Comparison of ENCODE assay signal across 11 cellular contexts in genomic region chr9:94178927-94179326, GRCh38.
DNase-seq lines count a peak whose midpoint lies in the region; ATAC-seq, FAIRE-seq and TF ChIP-seq lines count a peak whose summit lies in the region.
"Had no signal": no experiment of that assay in that cellular context is flagged by ENCODE, and none has a peak within 500 bp of the region (broad histone marks: within the 10 kb centered on the region; RNA-seq: fewer than 3 reads in every experiment).

No MANE protein-coding gene starts in this region.

- DNase-seq in GM12891 (ENCODE audit: insufficient read length, low spot score) (no peak), thyroid gland (no peak), mucosa of gallbladder (ENCODE audit: low spot score) (no peak), sciatic nerve (ENCODE audit: low spot score) (no peak), left colon (no peak)
- no peak for DNase-seq in activated T-helper 1 cell treated with anti-CD3 and anti-CD28 coated beads, Interleukin-12 subunit alpha, Interleukin-12 subunit beta, Interleukin-2, Interleukin-4 antibody, amounts not matched to agents 30 ng/mL and 10 ng/mL and 1 ng/mL, durations not matched to agents 14 hours and 24 hours and 36 hours (ENCODE audit: low spot score)
- DNase-seq: aorta; COR-L47; NK-92 treated with Interleukin-12 subunit alpha and Interleukin-12 subunit beta, amount 100 ng/mL, for 24 hours had no signal

- peaks cover 62% of the 10 kb centered on the region for H3K4me1 Mint-ChIP-seq in activated T-helper 1 cell treated with anti-CD3 and anti-CD28 coated beads, Interleukin-12 subunit alpha, Interleukin-12 subunit beta, Interleukin-2, Interleukin-4 antibody, amounts not matched to agents 30 ng/mL and 10 ng/mL and 1 ng/mL, durations not matched to agents 14 hours and 24 hours and 36 hours (ENCODE audit: low read depth)

- H3K4me3 ChIP-seq in thyroid gland (replicated peaks in 1 of 3), result no peak overlapping the region

- no peak overlapping the region for H3K27ac ChIP-seq in thyroid gland

- no peaks in the 10 kb centered on the region for H3K27me3 Mint-ChIP-seq in activated T-helper 1 cell treated with anti-CD3 and anti-CD28 coated beads, Interleukin-12 subunit alpha, Interleukin-12 subunit beta, Interleukin-2, Interleukin-4 antibody, amounts not matched to agents 30 ng/mL and 10 ng/mL and 1 ng/mL, durations not matched to agents 14 hours and 24 hours and 36 hours (ENCODE audit: insufficient read depth)

- H3K36me3 Mint-ChIP-seq in activated T-helper 1 cell treated with anti-CD3 and anti-CD28 coated beads, Interleukin-12 subunit alpha, Interleukin-12 subunit beta, Interleukin-2, Interleukin-4 antibody, amounts not matched to agents 30 ng/mL and 10 ng/mL and 1 ng/mL, durations not matched to agents 14 hours and 24 hours and 36 hours (ENCODE audit: low read depth), result peaks cover 33% of the 10 kb centered on the region

- WGBS in thyroid gland, 2 donors, result 88 to 92% methylated on average over 2 of the region's 2 CpGs

- H3K27ac Mint-ChIP-seq in activated T-helper 1 cell treated with anti-CD3 and anti-CD28 coated beads, Interleukin-12 subunit alpha, Interleukin-12 subunit beta, Interleukin-2, Interleukin-4 antibody, amounts not matched to agents 30 ng/mL and 10 ng/mL and 1 ng/mL, durations not matched to agents 14 hours and 24 hours and 36 hours, result peak overlapping the region; percentile 59

- TF ChIP-seq POLR2A in GM12891 (IDR thresholded peaks at IDR 0.05; ENCODE audit: low read depth, low read length) (no peak), thyroid gland (IDR thresholded peaks at IDR 0.05) (no peak)

- H3K9me3 Mint-ChIP-seq in activated T-helper 1 cell treated with anti-CD3 and anti-CD28 coated beads, Interleukin-12 subunit alpha, Interleukin-12 subunit beta, Interleukin-2, Interleukin-4 antibody, amounts not matched to agents 30 ng/mL and 10 ng/mL and 1 ng/mL, durations not matched to agents 14 hours and 24 hours and 36 hours, result no peaks in the 10 kb centered on the region

- peak; percentile 26 for FAIRE-seq in GM12891 (lab: Jason Lieb, UNC)

- ATAC-seq in GM19328 (IDR thresholded peaks at IDR 0.05; ENCODE audit: unreplicated experiment), result peak; percentile 61
- peak; percentile 47 for ATAC-seq in HG02981 (IDR thresholded peaks at IDR 0.05; ENCODE audit: unreplicated experiment)
- ATAC-seq in sciatic nerve, result no peak
- no peak for ATAC-seq in left colon

- no peaks in the 10 kb centered on the region for H3K9me3 ChIP-seq in thyroid gland

- H3K27me3 ChIP-seq in thyroid gland, result no peaks in the 10 kb centered on the region

- peaks cover 11 to 20% of the 10 kb centered on the region in 2 donors for H3K36me3 ChIP-seq in thyroid gland

- intact Hi-C loops in activated T-helper 1 cell treated with anti-CD3 and anti-CD28 coated beads, Interleukin-12 subunit alpha, Interleukin-12 subunit beta, Interleukin-2, Interleukin-4 antibody, amounts not matched to agents 30 ng/mL and 10 ng/mL and 1 ng/mL, durations not matched to agents 14 hours and 24 hours and 36 hours (cut with micrococcal nuclease), result no loop called here
- intact Hi-C loops in thyroid gland (cut with DNase I) (no loop called here), sciatic nerve (cut with DNase I) (no loop called here), left colon (cut with DNase I, micrococcal nuclease) (no loop called here)

- no peak overlapping the region for H3K4me3 Mint-ChIP-seq in activated T-helper 1 cell treated with anti-CD3 and anti-CD28 coated beads, Interleukin-12 subunit alpha, Interleukin-12 subunit beta, Interleukin-2, Interleukin-4 antibody, amounts not matched to agents 30 ng/mL and 10 ng/mL and 1 ng/mL, durations not matched to agents 14 hours and 24 hours and 36 hours

- TF ChIP-seq CTCF in thyroid gland (IDR thresholded peaks at IDR 0.05), result no peak

- peaks cover 53 to 78% of the 10 kb centered on the region in 2 donors for H3K4me1 ChIP-seq in thyroid gland

TF ChIP-seq in GM12891, 5 proteins besides CTCF, POLR2A, EP300 and RAD21:
- TF ChIP-seq POU2F2 (IDR thresholded peaks at IDR 0.05; ENCODE audit: low read depth, low read length) (no peak), TAF1 (IDR thresholded peaks at IDR 0.05; ENCODE audit: low read depth, low read length) (no peak), PAX5 (IDR thresholded peaks at IDR 0.05; ENCODE audit: insufficient read depth, low read length, severe bottlenecking) (no peak), POLR2AphosphoS5 (IDR thresholded peaks at IDR 0.05; ENCODE audit: low read depth, low read length) (no peak), SPI1 (IDR thresholded peaks at IDR 0.05; ENCODE audit: low read depth, low read length) (no peak)

Comparison
In these comparisons a context has a peak if more than half of its experiments do, and no peak if none do; other contexts are left out.
1. ATAC-seq: peak in GM19328 (single experiment) and HG02981 (single experiment); none in sciatic nerve (single experiment) and left colon (single experiment).